Comparison of ENCODE assay signal across 29 cellular contexts in genomic region chr13:52750713-52751112, GRCh38. TPM values are rescaled to one million over a fixed set of nuclear protein-coding genes. Genes with fewer than 3 reads are reported as not detected.
"Had no signal": no experiment of that assay in that cellular context is flagged by ENCODE, and none has a peak within 500 bp of the region (broad histone marks: within the 10 kb centered on the region; RNA-seq: fewer than 3 reads in every experiment).

No MANE protein-coding gene starts in this region.

- H3K27me3 ChIP-seq: transverse colon, vagina had no signal

- H3K9ac ChIP-seq: parathyroid adenoma had no signal

- H3K36me3 ChIP-seq: esophagus muscularis mucosa, heart right ventricle, lower lobe of right lung, suprapubic skin, transverse colon, vagina had no signal

- H3K4me3 ChIP-seq: coronary artery, esophagus muscularis mucosa, heart right ventricle, lower lobe of right lung, smooth muscle cell, suprapubic skin, transverse colon, vagina had no signal

- H3K27ac ChIP-seq: coronary artery, esophagus muscularis mucosa, heart right ventricle, lower lobe of right lung, parathyroid adenoma, suprapubic skin, transverse colon, vagina had no signal

- H2AFZ ChIP-seq: parathyroid adenoma had no signal

- ATAC-seq: heart right ventricle; left ventricle myocardium superior; lower lobe of right lung; natural killer cell; sciatic nerve; stimulated activated naive CD8-positive, alpha-beta T cell treated with anti-CD3 and anti-CD28 coated beads, Interleukin-15, amount 100 ng/mL, for 72 hours had no signal

- H3K4me2 ChIP-seq: smooth muscle cell had no signal

- DNase-seq: dermis blood vessel endothelial cell; effector memory CD4-positive, alpha-beta T cell; foreskin melanocyte; glutamatergic neuron; heart right ventricle; hippocampal formation; kidney glomerular epithelial cell; left ventricle myocardium superior; lower lobe of right lung; natural killer cell; stimulated activated CD4-positive, alpha-beta T cell treated with anti-CD3 and anti-CD28 coated beads, Interleukin-12 subunit alpha, Interleukin-12 subunit beta, amount 100 ng/mL, for 4 hours; stimulated activated CD4-positive, alpha-beta T cell treated with anti-CD3 and anti-CD28 coated beads, Interleukin-1b, Interleukin-23, amount 100 ng/mL, for 48 hours; stimulated activated CD4-positive, alpha-beta T cell treated with anti-CD3 and anti-CD28 coated beads, Interleukin-4, amount 100 ng/mL, for 1 hour; stimulated activated CD8-positive, alpha-beta memory T cell treated with anti-CD3 and anti-CD28 coated beads, Interleukin-4, amount 100 ng/mL, for 48 hours; stimulated activated naive CD4-positive, alpha-beta T cell; stimulated activated naive CD8-positive, alpha-beta T cell treated with anti-CD3 and anti-CD28 coated beads, Interleukin-15, amount 100 ng/mL, for 72 hours; transverse colon had no signal

- H3K4me1 ChIP-seq: esophagus muscularis mucosa, heart right ventricle, lower lobe of right lung, parathyroid adenoma, suprapubic skin, transverse colon, vagina had no signal

- H3K9me3 ChIP-seq: esophagus muscularis mucosa, heart right ventricle, lower lobe of right lung, suprapubic skin, transverse colon, vagina had no signal

RNA-seq across cellular contexts. Expression of gene CNMD, which starts 11.1 kb away (rescaled TPM):
- total RNA-seq: dermis blood vessel endothelial cell, endothelial cell of umbilical vein, esophagus muscularis mucosa, fibroblast of lung, heart right ventricle, left ventricle myocardium superior, lower lobe of right lung, natural killer cell, omental fat pad, smooth muscle cell, suprapubic skin, transverse colon, ureter, vagina had no signal
- polyA plus RNA-seq: endothelial cell of umbilical vein, fibroblast of lung, heart right ventricle, neural cell, smooth muscle cell had no signal
